ENCODE assay signal across 8 cellular contexts in the genomic region with DNA sequence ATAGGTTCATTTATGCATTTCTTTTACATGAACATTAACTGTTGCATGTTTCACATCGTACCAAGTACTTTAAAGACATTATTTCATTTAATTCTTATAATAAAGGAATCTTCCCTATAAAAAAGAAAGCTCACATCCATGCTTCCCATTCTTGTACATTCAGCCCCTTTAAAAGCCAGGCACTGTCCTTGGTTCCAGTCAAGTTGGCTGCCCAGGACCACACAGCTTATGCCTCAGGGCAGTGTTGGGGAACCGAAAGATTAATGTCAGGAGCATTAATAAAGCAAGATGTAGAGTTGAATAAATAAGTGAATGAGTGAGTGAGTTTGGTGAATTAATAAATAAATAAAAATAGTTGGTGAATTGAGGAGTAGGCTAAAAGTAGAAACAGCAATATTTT.
"Had no signal": no experiment of that assay in that cellular context is flagged by ENCODE, and none has a peak within 500 bp of the region (broad histone marks: within the 10 kb centered on the region; RNA-seq: fewer than 3 reads in every experiment).

No MANE protein-coding gene starts in this region.

- H3K4me3 ChIP-seq: GM23338, HAP-1, K562 had no signal

- H3K9me3 ChIP-seq: HAP-1 had no signal

- H3K9me3 Mint-ChIP-seq: GM23338 had no signal

- H2AFZ ChIP-seq: GM23338 had no signal

- H3K27ac ChIP-seq: HL-60 had no signal

- FAIRE-seq: H54, K562 had no signal

- H3K27ac Mint-ChIP-seq: HFFc6 had no signal

- H3K4me3 Mint-ChIP-seq: HFFc6 had no signal

- DNase-seq: HFFc6, IMR-90, KG1 had no signal

- H3K36me3 ChIP-seq: HAP-1 had no signal

- H3K4me1 ChIP-seq: HAP-1 had no signal
